In the genomic region with DNA sequence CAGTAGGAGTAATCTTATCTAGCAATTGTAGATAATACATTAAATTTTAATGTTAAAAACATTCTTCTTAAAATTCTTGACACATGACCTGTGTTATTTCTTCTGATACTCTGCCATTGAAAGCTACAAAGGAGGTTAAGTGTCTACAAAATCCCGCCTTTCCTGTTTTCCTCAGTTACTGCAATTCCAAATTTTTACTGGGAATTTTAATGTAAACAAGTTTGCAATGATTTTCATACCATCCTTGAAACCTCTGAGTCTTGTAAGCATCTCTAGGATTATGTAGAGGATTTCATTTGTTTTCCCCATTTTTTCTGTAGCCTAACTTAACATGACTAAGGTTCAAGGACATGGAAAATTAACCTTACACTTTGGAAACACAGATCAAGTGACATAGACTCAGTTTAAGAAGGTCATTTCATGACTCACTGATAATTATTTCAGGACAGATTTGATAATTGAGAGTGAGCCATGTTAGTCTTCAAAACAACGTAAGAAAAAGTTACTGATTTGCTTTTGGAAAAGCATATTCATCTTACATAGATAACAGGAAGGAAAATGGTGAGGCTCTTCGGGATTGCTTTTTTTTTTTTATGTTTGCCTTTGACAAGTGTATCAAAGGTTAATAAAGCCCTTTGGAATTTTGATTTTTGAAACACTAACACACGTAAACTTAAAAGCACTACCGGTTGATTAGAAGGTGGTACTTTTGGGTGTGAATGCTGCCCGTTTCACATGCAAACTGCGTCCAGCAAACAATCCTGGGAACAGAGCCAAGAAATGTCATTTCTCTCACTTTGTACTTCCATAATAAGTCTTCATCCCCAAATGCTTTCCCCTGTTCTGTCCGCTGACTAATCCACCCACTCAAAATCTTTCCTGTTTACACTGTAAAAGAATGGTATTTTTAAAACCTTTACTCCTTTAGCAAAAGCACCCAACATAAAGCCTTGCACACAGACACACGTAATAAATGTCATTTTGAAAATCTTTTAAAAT, we compare ENCODE assay signal across 1 cellular context.
A peak's percentile ranks its signal among the peaks of the same experiment; 100 is the strongest.
TF ChIP-seq lines count a peak whose summit lies in the region.

No MANE protein-coding gene starts in this region.

TF ChIP-seq in IMR-90, 13 proteins besides CTCF, POLR2A, EP300 and RAD21:
- 0 out of 2 replicates have a peak, but pooled peaks have one; percentile 4 for TF ChIP-seq MAFK (IDR thresholded peaks at IDR 0.05; ENCODE audit: low read depth, low read length)
- peak; percentile 56; the same call in 1 of the 2 replicates for TF ChIP-seq BHLHE40 (IDR thresholded peaks at IDR 0.05; ENCODE audit: low read depth, low read length)
- TF ChIP-seq, protein P1, sequence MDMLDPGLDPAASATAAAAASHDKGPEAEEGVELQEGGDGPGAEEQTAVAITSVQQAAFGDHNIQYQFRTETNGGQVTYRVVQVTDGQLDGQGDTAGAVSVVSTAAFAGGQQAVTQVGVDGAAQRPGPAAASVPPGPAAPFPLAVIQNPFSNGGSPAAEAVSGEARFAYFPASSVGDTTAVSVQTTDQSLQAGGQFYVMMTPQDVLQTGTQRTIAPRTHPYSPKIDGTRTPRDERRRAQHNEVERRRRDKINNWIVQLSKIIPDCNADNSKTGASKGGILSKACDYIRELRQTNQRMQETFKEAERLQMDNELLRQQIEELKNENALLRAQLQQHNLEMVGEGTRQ (IDR thresholded peaks at IDR 0.05; ENCODE audit: low read depth, low read length): no peak
- TF ChIP-seq RCOR1 (IDR thresholded peaks at IDR 0.05; ENCODE audit: insufficient replicate concordance, low read length): no peak
